ENCODE assay signal across 7 cellular contexts in the genomic region with DNA sequence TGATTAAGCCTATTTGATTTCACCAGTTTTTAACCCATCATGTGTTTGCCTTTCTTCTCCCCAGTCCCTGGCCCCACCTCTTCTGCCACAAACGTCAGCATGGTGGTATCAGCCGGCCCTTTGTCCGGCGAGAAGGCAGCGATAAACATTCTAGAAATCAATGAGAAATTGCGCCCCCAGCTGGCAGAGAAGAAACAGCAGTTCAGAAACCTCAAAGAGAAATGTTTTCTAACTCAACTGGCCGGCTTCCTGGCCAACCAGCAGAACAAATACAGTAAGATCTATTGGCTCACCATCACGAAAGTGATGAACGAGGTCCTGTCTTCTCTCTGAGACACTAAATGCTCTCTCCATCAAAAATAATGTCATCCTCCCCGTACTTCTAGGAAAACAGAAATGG.
A peak's percentile ranks its signal among the peaks of the same experiment; 100 is the strongest.
DNase-seq lines count a peak whose midpoint lies in the region; ATAC-seq and TF ChIP-seq lines count a peak whose summit lies in the region.
"Not testable (repeated sequence)": the region's sequence is repeated elsewhere in the genome, so short reads cannot be mapped to it uniquely, and the experiment has no call there.

No MANE protein-coding gene starts in this region.

- H3K27me3 Mint-ChIP-seq in activated T-cell treated with anti-CD3 and anti-CD28 coated beads, Interleukin-2, amount 50 U/mL, for 72 hours (ENCODE audit: low read depth): not testable (repeated sequence)

- DNase-seq in GM04503 (ENCODE audit: low read depth): peak; percentile 3
- DNase-seq in NB4 (ENCODE audit: low read depth): peak; percentile 51
- peak in 4 of 5 experiments; percentile 3 to 43 (median 12) for DNase-seq in T-helper 2 cell
- peak; percentile 32 to 40 for DNase-seq in activated T-cell treated with anti-CD3 and anti-CD28 coated beads, Interleukin-2, amount 50 U/mL, for 72 hours
- peak; percentile 49 for DNase-seq in ecto neural progenitor cell (ENCODE audit: low spot score)
- peak; percentile 1 for DNase-seq in kidney glomerular epithelial cell (lab: John Stamatoyannopoulos, UW)
- peak; percentile 27 for DNase-seq in renal cortical epithelial cell (ENCODE audit: low read depth)

- not testable (repeated sequence) for H3K4me1 Mint-ChIP-seq in activated T-cell treated with anti-CD3 and anti-CD28 coated beads, Interleukin-2, amount 50 U/mL, for 72 hours (ENCODE audit: low read depth)

- TF ChIP-seq POLR2A in NB4 (IDR thresholded peaks at IDR 0.05; ENCODE audit: extremely low read depth, insufficient read length): not testable (repeated sequence)

- ATAC-seq in activated T-cell treated with anti-CD3 and anti-CD28 coated beads, Interleukin-2, amount 50 U/mL, for 72 hours (replicated peaks in 1 of 2): not testable (repeated sequence)

- H3K4me3 ChIP-seq in NB4 (ENCODE audit: low read depth, low read length): not testable (repeated sequence)

- H3K27ac Mint-ChIP-seq in activated T-cell treated with anti-CD3 and anti-CD28 coated beads, Interleukin-2, amount 50 U/mL, for 72 hours: not testable (repeated sequence)

- not testable (repeated sequence) for H3K9me3 Mint-ChIP-seq in activated T-cell treated with anti-CD3 and anti-CD28 coated beads, Interleukin-2, amount 50 U/mL, for 72 hours

- TF ChIP-seq CTCF in NB4 (IDR thresholded peaks at IDR 0.05; ENCODE audit: low read depth, low read length): peak; percentile 3

- H3K4me3 Mint-ChIP-seq in activated T-cell treated with anti-CD3 and anti-CD28 coated beads, Interleukin-2, amount 50 U/mL, for 72 hours: peak overlapping the region in 1 of 2 donors; percentile 15

- not testable (repeated sequence) for H3K36me3 Mint-ChIP-seq in activated T-cell treated with anti-CD3 and anti-CD28 coated beads, Interleukin-2, amount 50 U/mL, for 72 hours (ENCODE audit: insufficient read depth in 2 of 2)

Comparison
In these comparisons a context has a peak if more than half of its experiments do, and no peak if none do; other contexts are left out.
1. DNase-seq: peak in every context shown above with its lines; median percentile 51 in NB4; 49 in ecto neural progenitor cell; 36 in activated T-cell treated with anti-CD3 and anti-CD28 coated beads, Interleukin-2, amount 50 U/mL, for 72 hours; 27 in renal cortical epithelial cell; 12 in T-helper 2 cell; 3 in GM04503; 1 in kidney glomerular epithelial cell.